ENCODE assay signal across 8 cellular contexts in genomic region chr10:26621889-26622681, GRCh38.
DNase-seq lines count a peak whose midpoint lies in the region; ATAC-seq and TF ChIP-seq lines count a peak whose summit lies in the region.

No MANE protein-coding gene starts in this region.

- no TSS peak for BruUV-seq in PC-3 (replicated peaks; lab: Mats Ljungman, UMichigan)

- intact Hi-C loops in PC-3 (cut with micrococcal nuclease): no loop called here

- H2AFZ ChIP-seq in PC-3 (ENCODE audit: low read length): no peak overlapping the region

- H3K36me3 ChIP-seq in PC-3 (ENCODE audit: low read depth, low read length): no peaks in the 10 kb centered on the region
- no peaks in the 10 kb centered on the region for H3K36me3 ChIP-seq in brain microvascular endothelial cell (replicated peaks)

- peak overlapping the region; percentile 58 for H3K4me2 ChIP-seq in PC-3 (ENCODE audit: low read length)

- CTCF ChIA-PET in PC-3 (lab: Charles Lee): no interaction called here

- H3K27ac ChIP-seq in PC-3 (ENCODE audit: low read length) (no peak overlapping the region), brain microvascular endothelial cell (no peak overlapping the region)

- H4K20me1 ChIP-seq in PC-3 (ENCODE audit: low read length): no peaks in the 10 kb centered on the region

- H3K4me3 ChIP-seq in PC-3 (ENCODE audit: low read length): peak overlapping the region; percentile 46
- peak overlapping the region; percentile 15 for H3K4me3 ChIP-seq in brain microvascular endothelial cell (ENCODE audit: low read depth, low read length)

- no peak overlapping the region for H3K9ac ChIP-seq in PC-3 (ENCODE audit: low read length)

- H3K27me3 ChIP-seq in PC-3 (ENCODE audit: low read length) (peaks cover 72% of the 10 kb centered on the region), brain microvascular endothelial cell (replicated peaks) (no peaks in the 10 kb centered on the region)

- TF ChIP-seq CTCF in PC-3 (conservative IDR thresholded peaks at IDR 0.05; ENCODE audit: low read depth, low read length) (no peak), brain microvascular endothelial cell (IDR thresholded peaks at IDR 0.05; ENCODE audit: low read depth, low read length, missing control alignments) (no peak)

- no peaks in the 10 kb centered on the region for H3K9me3 ChIP-seq in PC-3 (ENCODE audit: low read length)

- H3K79me2 ChIP-seq in PC-3 (ENCODE audit: low read length): no peaks in the 10 kb centered on the region

- in situ Hi-C loops in brain microvascular endothelial cell (cut with HindIII; ENCODE audit: low pct_ligation_motif_present, low sequenced_read_pairs): no loop called here

- POLR2A ChIA-PET in PC-3 (lab: Charles Lee; ENCODE audit: unreplicated experiment): no interaction called here

- DNase-seq in AG20443 (ENCODE audit: low spot score): peak; percentile 68
- DNase-seq in PC-3: peak; percentile 13
- no peak for DNase-seq in brain microvascular endothelial cell
- peak; percentile 56 for DNase-seq in left lobe of liver (ENCODE audit: low spot score)
- DNase-seq in stimulated activated CD8-positive, alpha-beta memory T cell treated with anti-CD3 and anti-CD28 coated beads, Interleukin-4, amount 100 ng/mL, for 48 hours: peak; percentile 44
- no peak for DNase-seq in NCI-H446 treated with DMSO at 0.1 percent for 48 hours (lab: John Stamatoyannopoulos, UW)
- DNase-seq in SHP77 treated with DMSO at 0.1 percent for 48 hours (lab: John Stamatoyannopoulos, UW): no peak

- peak; percentile 46 for ATAC-seq in GM21786 (IDR thresholded peaks at IDR 0.05; ENCODE audit: unreplicated experiment)
- ATAC-seq in PC-3: peak; percentile 53; the same call in 1 of the 2 replicates
- ATAC-seq in left lobe of liver: peak; percentile 86

- no peaks in the 10 kb centered on the region for H3K9me2 ChIP-seq in PC-3 (replicated peaks; ENCODE audit: low read length)

- H3K4me1 ChIP-seq in PC-3 (ENCODE audit: insufficient read depth, low read length): no peaks in the 10 kb centered on the region

- H3F3A ChIP-seq in PC-3 (ENCODE audit: low read length, unreplicated experiment): no peaks in the 10 kb centered on the region

Comparison
In these comparisons a context has a peak if more than half of its experiments do, and no peak if none do; other contexts are left out.
1. DNase-seq: peak in AG20443 (single experiment), PC-3 (single experiment), left lobe of liver (single experiment) and stimulated activated CD8-positive, alpha-beta memory T cell treated with anti-CD3 and anti-CD28 coated beads, Interleukin-4, amount 100 ng/mL, for 48 hours (single experiment); none in brain microvascular endothelial cell (single experiment), NCI-H446 treated with DMSO at 0.1 percent for 48 hours (single experiment) and SHP77 treated with DMSO at 0.1 percent for 48 hours (single experiment).
2. Peak in every context shown above with its lines, with median percentiles within 50 percentile points of each other: ATAC-seq.